In genomic region chr5:107925195-107925594, GRCh38 we compare ENCODE assay signal across 17 cellular contexts.
A peak's percentile ranks its signal among the peaks of the same experiment; 100 is the strongest.
DNase-seq lines count a peak whose midpoint lies in the region; ATAC-seq and FAIRE-seq lines count a peak whose summit lies in the region.
"Had no signal": no experiment of that assay in that cellular context is flagged by ENCODE, and none has a peak within 500 bp of the region (broad histone marks: within the 10 kb centered on the region; RNA-seq: fewer than 3 reads in every experiment).

No MANE protein-coding gene starts in this region.

- peaks cover 20% of the 10 kb centered on the region for H3K4me1 Mint-ChIP-seq in activated CD4-positive, alpha-beta T cell treated with anti-CD3 and anti-CD28 coated beads, Interleukin-2, amount 10 ng/mL, durations not matched to agents 24 days and 14 days
- peaks cover 18% of the 10 kb centered on the region for H3K4me1 Mint-ChIP-seq in activated naive CD8-positive, alpha-beta T cell treated with anti-CD3 and anti-CD28 coated beads, Interleukin-2, amount 10 ng/mL, durations not matched to agents 7 days and 5 days
- H3K4me1 Mint-ChIP-seq in activated naive CD8-positive, alpha-beta T cell treated with anti-CD3 and anti-CD28 coated beads for 36 hours = peaks cover 5% of the 10 kb centered on the region
- H3K4me1 Mint-ChIP-seq in activated T-helper 2 cell treated with anti-CD3 and anti-CD28 coated beads, Interferon-gamma antibody, Interleukin-2, Interleukin-4, amounts not matched to agents 10 μg/mL and 5 μg/mL and 100 μg/mL, durations not matched to agents 14 hours and 24 hours and 36 hours (ENCODE audit: low read depth) = peaks cover 51% of the 10 kb centered on the region

- peak; percentile 73 for ATAC-seq in activated naive CD8-positive, alpha-beta T cell treated with anti-CD3 and anti-CD28 coated beads, Interleukin-2, amount 10 ng/mL, durations not matched to agents 7 days and 5 days (ENCODE audit: low read depth)
- ATAC-seq: A549 had no signal

- peaks cover 3% of the 10 kb centered on the region for H3K9me3 Mint-ChIP-seq in activated CD4-positive, alpha-beta T cell treated with anti-CD3 and anti-CD28 coated beads, Interleukin-2, amount 10 ng/mL, durations not matched to agents 24 days and 14 days
- H3K9me3 Mint-ChIP-seq in activated naive CD8-positive, alpha-beta T cell treated with anti-CD3 and anti-CD28 coated beads, Interleukin-2, amount 10 ng/mL, durations not matched to agents 7 days and 5 days = peaks cover 2% of the 10 kb centered on the region
- H3K9me3 Mint-ChIP-seq in activated naive CD8-positive, alpha-beta T cell treated with anti-CD3 and anti-CD28 coated beads for 36 hours = no peaks in the 10 kb centered on the region
- H3K9me3 Mint-ChIP-seq in activated T-helper 2 cell treated with anti-CD3 and anti-CD28 coated beads, Interferon-gamma antibody, Interleukin-2, Interleukin-4, amounts not matched to agents 10 μg/mL and 5 μg/mL and 100 μg/mL, durations not matched to agents 14 hours and 24 hours and 36 hours = no peaks in the 10 kb centered on the region
- H3K9me3 Mint-ChIP-seq: CD4-positive, alpha-beta T cell had no signal

- DNase-seq in activated CD4-positive, alpha-beta T cell treated with anti-CD3 and anti-CD28 coated beads, Interleukin-2, amount 10 ng/mL, durations not matched to agents 24 days and 14 days = no peak
- DNase-seq in activated CD4-positive, alpha-beta T cell treated with anti-CD3 and anti-CD28 coated beads for 4 hours = no peak
- DNase-seq in activated naive CD8-positive, alpha-beta T cell treated with anti-CD3 and anti-CD28 coated beads, Interleukin-2, amount 10 ng/mL, durations not matched to agents 7 days and 5 days = no peak
- no peak for DNase-seq in activated naive CD8-positive, alpha-beta T cell treated with anti-CD3 and anti-CD28 coated beads for 36 hours
- DNase-seq in activated T-helper 2 cell treated with anti-CD3 and anti-CD28 coated beads, Interferon-gamma antibody, Interleukin-2, Interleukin-4, amounts not matched to agents 10 μg/mL and 5 μg/mL and 100 μg/mL, durations not matched to agents 14 hours and 24 hours and 36 hours (ENCODE audit: low spot score) = no peak
- DNase-seq in DMS 273 treated with DMSO at 0.1 percent for 48 hours (lab: John Stamatoyannopoulos, UW) (no peak), NOMO-1 treated with dmso at 0.1 percent for 144 hours (lab: John Stamatoyannopoulos, UW; ENCODE audit: unreplicated experiment) (no peak), GM19239 (ENCODE audit: insufficient read length, low spot score) (no peak)
- DNase-seq: AML-193; Caco-2; CD4-positive, alpha-beta T cell; DMS153; DMS79; GF-D8; HCEC 1CT had no signal

- peaks cover 2% of the 10 kb centered on the region for H3K36me3 Mint-ChIP-seq in activated CD4-positive, alpha-beta T cell treated with anti-CD3 and anti-CD28 coated beads, Interleukin-2, amount 10 ng/mL, durations not matched to agents 24 days and 14 days (ENCODE audit: low read depth)
- H3K36me3 Mint-ChIP-seq in activated naive CD8-positive, alpha-beta T cell treated with anti-CD3 and anti-CD28 coated beads, Interleukin-2, amount 10 ng/mL, durations not matched to agents 7 days and 5 days = peaks cover 12% of the 10 kb centered on the region
- H3K36me3 Mint-ChIP-seq in activated naive CD8-positive, alpha-beta T cell treated with anti-CD3 and anti-CD28 coated beads for 36 hours = peaks cover 2% of the 10 kb centered on the region
- peaks cover 22% of the 10 kb centered on the region for H3K36me3 Mint-ChIP-seq in activated T-helper 2 cell treated with anti-CD3 and anti-CD28 coated beads, Interferon-gamma antibody, Interleukin-2, Interleukin-4, amounts not matched to agents 10 μg/mL and 5 μg/mL and 100 μg/mL, durations not matched to agents 14 hours and 24 hours and 36 hours (ENCODE audit: low read depth)

- POLR2A ChIA-PET in activated naive CD8-positive, alpha-beta T cell treated with anti-CD3 and anti-CD28 coated beads, Interleukin-2, amount 10 ng/mL, durations not matched to agents 7 days and 5 days (lab: Charles Lee) = no interaction called here

- intact Hi-C loops in activated CD4-positive, alpha-beta T cell treated with anti-CD3 and anti-CD28 coated beads, Interleukin-2, amount 10 ng/mL, durations not matched to agents 24 days and 14 days (cut with micrococcal nuclease) = no loop called here
- intact Hi-C loops in activated T-helper 2 cell treated with anti-CD3 and anti-CD28 coated beads, Interferon-gamma antibody, Interleukin-2, Interleukin-4, amounts not matched to agents 10 μg/mL and 5 μg/mL and 100 μg/mL, durations not matched to agents 14 hours and 24 hours and 36 hours (cut with micrococcal nuclease) = no loop called here

- peak overlapping the region; percentile 2 for H3K4me3 Mint-ChIP-seq in activated CD4-positive, alpha-beta T cell treated with anti-CD3 and anti-CD28 coated beads, Interleukin-2, amount 10 ng/mL, durations not matched to agents 24 days and 14 days
- H3K4me3 Mint-ChIP-seq in activated naive CD8-positive, alpha-beta T cell treated with anti-CD3 and anti-CD28 coated beads, Interleukin-2, amount 10 ng/mL, durations not matched to agents 7 days and 5 days = peak overlapping the region; percentile 18
- H3K4me3 Mint-ChIP-seq in activated naive CD8-positive, alpha-beta T cell treated with anti-CD3 and anti-CD28 coated beads for 36 hours = no peak overlapping the region
- no peak overlapping the region for H3K4me3 Mint-ChIP-seq in activated T-helper 2 cell treated with anti-CD3 and anti-CD28 coated beads, Interferon-gamma antibody, Interleukin-2, Interleukin-4, amounts not matched to agents 10 μg/mL and 5 μg/mL and 100 μg/mL, durations not matched to agents 14 hours and 24 hours and 36 hours (ENCODE audit: low read depth)
- H3K4me3 Mint-ChIP-seq: CD4-positive, alpha-beta T cell had no signal

- H3K27ac Mint-ChIP-seq in activated CD4-positive, alpha-beta T cell treated with anti-CD3 and anti-CD28 coated beads, Interleukin-2, amount 10 ng/mL, durations not matched to agents 24 days and 14 days = no peak overlapping the region
- H3K27ac Mint-ChIP-seq in activated naive CD8-positive, alpha-beta T cell treated with anti-CD3 and anti-CD28 coated beads, Interleukin-2, amount 10 ng/mL, durations not matched to agents 7 days and 5 days = peak overlapping the region; percentile 5
- H3K27ac Mint-ChIP-seq in activated naive CD8-positive, alpha-beta T cell treated with anti-CD3 and anti-CD28 coated beads for 36 hours = no peak overlapping the region
- peak overlapping the region; percentile 8 for H3K27ac Mint-ChIP-seq in activated T-helper 2 cell treated with anti-CD3 and anti-CD28 coated beads, Interferon-gamma antibody, Interleukin-2, Interleukin-4, amounts not matched to agents 10 μg/mL and 5 μg/mL and 100 μg/mL, durations not matched to agents 14 hours and 24 hours and 36 hours
- H3K27ac Mint-ChIP-seq: CD4-positive, alpha-beta T cell had no signal

- FAIRE-seq in GM19239 (lab: Jason Lieb, UNC) = no peak
- FAIRE-seq: A549, H54 had no signal

- H3K27me3 Mint-ChIP-seq in activated CD4-positive, alpha-beta T cell treated with anti-CD3 and anti-CD28 coated beads, Interleukin-2, amount 10 ng/mL, durations not matched to agents 24 days and 14 days = no peaks in the 10 kb centered on the region
- H3K27me3 Mint-ChIP-seq in activated naive CD8-positive, alpha-beta T cell treated with anti-CD3 and anti-CD28 coated beads, Interleukin-2, amount 10 ng/mL, durations not matched to agents 7 days and 5 days = no peaks in the 10 kb centered on the region
- H3K27me3 Mint-ChIP-seq in activated naive CD8-positive, alpha-beta T cell treated with anti-CD3 and anti-CD28 coated beads for 36 hours = no peaks in the 10 kb centered on the region
- H3K27me3 Mint-ChIP-seq in activated T-helper 2 cell treated with anti-CD3 and anti-CD28 coated beads, Interferon-gamma antibody, Interleukin-2, Interleukin-4, amounts not matched to agents 10 μg/mL and 5 μg/mL and 100 μg/mL, durations not matched to agents 14 hours and 24 hours and 36 hours (ENCODE audit: low read depth) = no peaks in the 10 kb centered on the region
- H3K27me3 Mint-ChIP-seq: CD4-positive, alpha-beta T cell had no signal

Comparison
In these comparisons a context has a peak if more than half of its experiments do, and no peak if none do; other contexts are left out.
1. H3K27ac Mint-ChIP-seq: peak in activated naive CD8-positive, alpha-beta T cell treated with anti-CD3 and anti-CD28 coated beads, Interleukin-2, amount 10 ng/mL, durations not matched to agents 7 days and 5 days (single experiment) and activated T-helper 2 cell treated with anti-CD3 and anti-CD28 coated beads, Interferon-gamma antibody, Interleukin-2, Interleukin-4, amounts not matched to agents 10 μg/mL and 5 μg/mL and 100 μg/mL, durations not matched to agents 14 hours and 24 hours and 36 hours (single experiment); none in activated CD4-positive, alpha-beta T cell treated with anti-CD3 and anti-CD28 coated beads, Interleukin-2, amount 10 ng/mL, durations not matched to agents 24 days and 14 days (single experiment) and activated naive CD8-positive, alpha-beta T cell treated with anti-CD3 and anti-CD28 coated beads for 36 hours (single experiment).
2. H3K4me3 Mint-ChIP-seq: peak in activated CD4-positive, alpha-beta T cell treated with anti-CD3 and anti-CD28 coated beads, Interleukin-2, amount 10 ng/mL, durations not matched to agents 24 days and 14 days (single experiment) and activated naive CD8-positive, alpha-beta T cell treated with anti-CD3 and anti-CD28 coated beads, Interleukin-2, amount 10 ng/mL, durations not matched to agents 7 days and 5 days (single experiment); none in activated naive CD8-positive, alpha-beta T cell treated with anti-CD3 and anti-CD28 coated beads for 36 hours (single experiment) and activated T-helper 2 cell treated with anti-CD3 and anti-CD28 coated beads, Interferon-gamma antibody, Interleukin-2, Interleukin-4, amounts not matched to agents 10 μg/mL and 5 μg/mL and 100 μg/mL, durations not matched to agents 14 hours and 24 hours and 36 hours (single experiment).